1 cellular context compared by ENCODE assay signal in the genomic region with DNA sequence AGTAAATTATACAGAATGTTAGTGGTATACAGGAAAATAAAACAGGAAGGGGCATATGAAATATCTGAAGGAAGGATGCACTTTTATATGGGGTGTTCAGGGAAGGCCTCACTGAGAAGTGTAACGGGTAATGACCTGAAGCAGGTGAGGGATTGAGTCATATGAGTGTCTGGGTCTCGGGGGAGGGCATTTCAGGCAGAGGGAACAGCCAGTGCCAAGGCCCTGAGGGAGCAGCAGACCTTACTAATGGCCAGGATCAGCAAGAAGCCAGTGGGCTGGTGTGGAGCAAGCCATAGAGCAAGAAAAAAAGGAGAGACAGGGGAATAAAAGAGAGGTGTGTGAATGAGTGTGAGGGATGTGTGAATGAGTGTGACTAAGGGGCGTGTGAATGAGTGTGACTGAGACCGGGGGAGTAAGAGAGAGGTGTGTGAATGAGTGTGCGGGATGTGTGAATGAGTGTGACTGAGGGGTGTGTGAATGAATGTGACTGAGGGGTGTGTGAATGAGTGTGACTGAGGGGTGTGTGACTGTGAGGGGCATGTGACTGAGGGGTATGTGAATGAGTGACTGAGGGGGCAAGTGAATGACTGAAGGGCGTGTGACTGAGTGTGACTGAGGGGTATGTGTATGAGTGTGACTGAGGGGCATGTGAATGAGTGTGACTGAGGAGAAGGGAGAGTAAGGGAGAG.
TF ChIP-seq lines count a peak whose summit lies in the region.

No MANE protein-coding gene starts in this region.

TF ChIP-seq in HEK293, 187 proteins besides CTCF, POLR2A, EP300 and RAD21 (continued from another document):
- 0 out of 2 replicates have a peak, but pooled peaks have one; percentile 5 for TF ChIP-seq ZNF266 (tag by site-specific recombination; IDR thresholded peaks at IDR 0.05; ENCODE audit: low read depth)
- TF ChIP-seq ZNF561 (tag by site-specific recombination; IDR thresholded peaks at IDR 0.05; ENCODE audit: borderline replicate concordance) = no peak
- TF ChIP-seq SCRT2 (tag by site-specific recombination; IDR thresholded peaks at IDR 0.05) = no peak
- TF ChIP-seq ZNF184 (tag by site-specific recombination; IDR thresholded peaks at IDR 0.05) = no peak
- TF ChIP-seq GFI1B (tag by site-specific recombination; IDR thresholded peaks at IDR 0.05) = no peak
- TF ChIP-seq MZF1 (tag by site-specific recombination; IDR thresholded peaks at IDR 0.05; ENCODE audit: borderline replicate concordance) = no peak
- TF ChIP-seq MEIS1 (CRISPR knock-in tag; IDR thresholded peaks at IDR 0.05; ENCODE audit: borderline replicate concordance) = no peak
- 0 out of 2 replicates have a peak, but pooled peaks have one; percentile 24 for TF ChIP-seq ZNF157 (tag by site-specific recombination; IDR thresholded peaks at IDR 0.05)
- TF ChIP-seq, protein P1, sequence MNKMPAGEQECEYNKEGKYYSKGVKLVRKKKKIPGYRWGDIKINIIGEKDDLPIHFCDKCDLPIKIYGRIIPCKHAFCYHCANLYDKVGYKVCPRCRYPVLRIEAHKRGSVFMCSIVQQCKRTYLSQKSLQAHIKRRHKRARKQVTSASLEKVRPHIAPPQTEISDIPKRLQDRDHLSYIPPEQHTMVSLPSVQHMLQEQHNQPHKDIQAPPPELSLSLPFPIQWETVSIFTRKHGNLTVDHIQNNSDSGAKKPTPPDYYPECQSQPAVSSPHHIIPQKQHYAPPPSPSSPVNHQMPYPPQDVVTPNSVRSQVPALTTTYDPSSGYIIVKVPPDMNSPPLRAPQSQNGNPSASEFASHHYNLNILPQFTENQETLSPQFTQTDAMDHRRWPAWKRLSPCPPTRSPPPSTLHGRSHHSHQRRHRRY (tag by site-specific recombination; IDR thresholded peaks at IDR 0.05) = no peak
- no peak for TF ChIP-seq SP2 (tag by site-specific recombination; IDR thresholded peaks at IDR 0.05)
- no peak for TF ChIP-seq ZNF48 (tag by site-specific recombination; IDR thresholded peaks at IDR 0.05)
- TF ChIP-seq ZNF501 (tag by site-specific recombination; IDR thresholded peaks at IDR 0.05) = no peak
- no peak for TF ChIP-seq ZNF426 (tag by site-specific recombination; IDR thresholded peaks at IDR 0.05)
- TF ChIP-seq, protein P2, sequence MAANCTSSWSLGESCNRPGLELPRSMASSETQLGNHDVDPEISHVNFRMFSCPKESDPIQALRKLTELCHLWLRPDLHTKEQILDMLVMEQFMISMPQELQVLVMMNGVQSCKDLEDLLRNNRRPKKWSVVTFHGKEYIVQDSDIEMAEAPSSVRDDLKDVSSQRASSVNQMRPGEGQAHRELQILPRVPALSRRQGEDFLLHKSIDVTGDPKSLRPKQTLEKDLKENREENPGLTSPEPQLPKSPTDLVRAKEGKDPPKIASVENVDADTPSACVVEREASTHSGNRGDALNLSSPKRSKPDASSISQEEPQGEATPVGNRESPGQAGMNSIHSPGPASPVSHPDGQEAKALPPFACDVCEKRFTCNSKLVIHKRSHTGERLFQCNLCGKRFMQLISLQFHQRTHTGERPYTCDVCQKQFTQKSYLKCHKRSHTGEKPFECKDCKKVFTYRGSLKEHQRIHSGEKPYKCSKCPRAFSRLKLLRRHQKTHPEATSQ (tag by site-specific recombination; IDR thresholded peaks at IDR 0.05) = no peak
- no peak for TF ChIP-seq ZNF302 (tag by site-specific recombination; IDR thresholded peaks at IDR 0.05; ENCODE audit: low read depth)
- TF ChIP-seq KLF7 (tag by site-specific recombination; IDR thresholded peaks at IDR 0.05; ENCODE audit: borderline replicate concordance) = no peak
- TF ChIP-seq, protein P3, sequence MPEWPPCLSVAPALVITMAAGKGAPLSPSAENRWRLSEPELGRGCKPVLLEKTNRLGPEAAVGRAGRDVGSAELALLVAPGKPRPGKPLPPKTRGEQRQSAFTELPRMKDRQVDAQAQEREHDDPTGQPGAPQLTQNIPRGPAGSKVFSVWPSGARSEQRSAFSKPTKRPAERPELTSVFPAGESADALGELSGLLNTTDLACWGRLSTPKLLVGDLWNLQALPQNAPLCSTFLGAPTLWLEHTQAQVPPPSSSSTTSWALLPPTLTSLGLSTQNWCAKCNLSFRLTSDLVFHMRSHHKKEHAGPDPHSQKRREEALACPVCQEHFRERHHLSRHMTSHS (tag by site-specific recombination; IDR thresholded peaks at IDR 0.05) = no peak
- TF ChIP-seq, protein P4, sequence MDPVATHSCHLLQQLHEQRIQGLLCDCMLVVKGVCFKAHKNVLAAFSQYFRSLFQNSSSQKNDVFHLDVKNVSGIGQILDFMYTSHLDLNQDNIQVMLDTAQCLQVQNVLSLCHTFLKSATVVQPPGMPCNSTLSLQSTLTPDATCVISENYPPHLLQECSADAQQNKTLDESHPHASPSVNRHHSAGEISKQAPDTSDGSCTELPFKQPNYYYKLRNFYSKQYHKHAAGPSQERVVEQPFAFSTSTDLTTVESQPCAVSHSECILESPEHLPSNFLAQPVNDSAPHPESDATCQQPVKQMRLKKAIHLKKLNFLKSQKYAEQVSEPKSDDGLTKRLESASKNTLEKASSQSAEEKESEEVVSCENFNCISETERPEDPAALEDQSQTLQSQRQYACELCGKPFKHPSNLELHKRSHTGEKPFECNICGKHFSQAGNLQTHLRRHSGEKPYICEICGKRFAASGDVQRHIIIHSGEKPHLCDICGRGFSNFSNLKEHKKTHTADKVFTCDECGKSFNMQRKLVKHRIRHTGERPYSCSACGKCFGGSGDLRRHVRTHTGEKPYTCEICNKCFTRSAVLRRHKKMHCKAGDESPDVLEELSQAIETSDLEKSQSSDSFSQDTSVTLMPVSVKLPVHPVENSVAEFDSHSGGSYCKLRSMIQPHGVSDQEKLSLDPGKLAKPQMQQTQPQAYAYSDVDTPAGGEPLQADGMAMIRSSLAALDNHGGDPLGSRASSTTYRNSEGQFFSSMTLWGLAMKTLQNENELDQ (tag by site-specific recombination; IDR thresholded peaks at IDR 0.05; ENCODE audit: low read depth) = no peak
- no peak for TF ChIP-seq ZNF350 (tag by site-specific recombination; IDR thresholded peaks at IDR 0.05)
- TF ChIP-seq ZNF423 (tag by site-specific recombination; IDR thresholded peaks at IDR 0.05) = 0 out of 2 replicates have a peak, but pooled peaks have one; percentile 11
- TF ChIP-seq, protein P5, sequence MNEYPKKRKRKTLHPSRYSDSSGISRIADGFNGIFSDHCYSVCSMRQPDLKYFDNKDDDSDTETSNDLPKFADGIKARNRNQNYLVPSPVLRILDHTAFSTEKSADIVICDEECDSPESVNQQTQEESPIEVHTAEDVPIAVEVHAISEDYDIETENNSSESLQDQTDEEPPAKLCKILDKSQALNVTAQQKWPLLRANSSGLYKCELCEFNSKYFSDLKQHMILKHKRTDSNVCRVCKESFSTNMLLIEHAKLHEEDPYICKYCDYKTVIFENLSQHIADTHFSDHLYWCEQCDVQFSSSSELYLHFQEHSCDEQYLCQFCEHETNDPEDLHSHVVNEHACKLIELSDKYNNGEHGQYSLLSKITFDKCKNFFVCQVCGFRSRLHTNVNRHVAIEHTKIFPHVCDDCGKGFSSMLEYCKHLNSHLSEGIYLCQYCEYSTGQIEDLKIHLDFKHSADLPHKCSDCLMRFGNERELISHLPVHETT (tag by site-specific recombination; IDR thresholded peaks at IDR 0.05) = no peak
- TF ChIP-seq ZNF239 (tag by site-specific recombination; IDR thresholded peaks at IDR 0.05) = no peak
- no peak for TF ChIP-seq ZNF292 (tag by site-specific recombination; IDR thresholded peaks at IDR 0.05; ENCODE audit: borderline replicate concordance, low read depth)
- no peak for TF ChIP-seq ZNF175 (tag by site-specific recombination; IDR thresholded peaks at IDR 0.05)
- TF ChIP-seq ZNF792 (tag by site-specific recombination; IDR thresholded peaks at IDR 0.05) = no peak
- TF ChIP-seq ZNF514 (tag by site-specific recombination; IDR thresholded peaks at IDR 0.05) = no peak
- TF ChIP-seq, protein P6, sequence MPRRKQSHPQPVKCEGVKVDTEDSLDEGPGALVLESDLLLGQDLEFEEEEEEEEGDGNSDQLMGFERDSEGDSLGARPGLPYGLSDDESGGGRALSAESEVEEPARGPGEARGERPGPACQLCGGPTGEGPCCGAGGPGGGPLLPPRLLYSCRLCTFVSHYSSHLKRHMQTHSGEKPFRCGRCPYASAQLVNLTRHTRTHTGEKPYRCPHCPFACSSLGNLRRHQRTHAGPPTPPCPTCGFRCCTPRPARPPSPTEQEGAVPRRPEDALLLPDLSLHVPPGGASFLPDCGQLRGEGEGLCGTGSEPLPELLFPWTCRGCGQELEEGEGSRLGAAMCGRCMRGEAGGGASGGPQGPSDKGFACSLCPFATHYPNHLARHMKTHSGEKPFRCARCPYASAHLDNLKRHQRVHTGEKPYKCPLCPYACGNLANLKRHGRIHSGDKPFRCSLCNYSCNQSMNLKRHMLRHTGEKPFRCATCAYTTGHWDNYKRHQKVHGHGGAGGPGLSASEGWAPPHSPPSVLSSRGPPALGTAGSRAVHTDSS (tag by site-specific recombination; IDR thresholded peaks at IDR 0.05) = no peak
- TF ChIP-seq ZNF311 (tag by site-specific recombination; IDR thresholded peaks at IDR 0.05; ENCODE audit: borderline replicate concordance) = no peak
- no peak for TF ChIP-seq ZNF223 (tag by site-specific recombination; IDR thresholded peaks at IDR 0.05)
- TF ChIP-seq PRDM1 (tag by site-specific recombination; IDR thresholded peaks at IDR 0.05) = no peak
- 0 out of 2 replicates have a peak, but pooled peaks have one; percentile 37 for TF ChIP-seq ZNF341 (tag by site-specific recombination; IDR thresholded peaks at IDR 0.05; ENCODE audit: low read depth)
- TF ChIP-seq, protein P7, sequence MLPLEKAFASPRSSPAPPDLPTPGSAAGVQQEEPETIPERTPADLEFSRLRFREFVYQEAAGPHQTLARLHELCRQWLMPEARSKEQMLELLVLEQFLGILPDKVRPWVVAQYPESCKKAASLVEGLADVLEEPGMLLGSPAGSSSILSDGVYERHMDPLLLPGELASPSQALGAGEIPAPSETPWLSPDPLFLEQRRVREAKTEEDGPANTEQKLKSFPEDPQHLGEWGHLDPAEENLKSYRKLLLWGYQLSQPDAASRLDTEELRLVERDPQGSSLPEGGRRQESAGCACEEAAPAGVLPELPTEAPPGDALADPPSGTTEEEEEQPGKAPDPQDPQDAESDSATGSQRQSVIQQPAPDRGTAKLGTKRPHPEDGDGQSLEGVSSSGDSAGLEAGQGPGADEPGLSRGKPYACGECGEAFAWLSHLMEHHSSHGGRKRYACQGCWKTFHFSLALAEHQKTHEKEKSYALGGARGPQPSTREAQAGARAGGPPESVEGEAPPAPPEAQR (tag by site-specific recombination; IDR thresholded peaks at IDR 0.05) = no peak
